8 cellular contexts compared by ENCODE assay signal in genomic region chr16:70476272-70477020, GRCh38. TPM values are rescaled to one million over a fixed set of nuclear protein-coding genes. Genes with fewer than 3 reads are reported as not detected.
DNase-seq lines count a peak whose midpoint lies in the region; ATAC-seq, FAIRE-seq and TF ChIP-seq lines count a peak whose summit lies in the region.

No MANE protein-coding gene starts in this region.

- peaks cover 31% of the 10 kb centered on the region for H3K4me1 Mint-ChIP-seq in activated T-cell treated with anti-CD3 and anti-CD28 coated beads, Interleukin-2, amount 50 U/mL, for 24 hours (ENCODE audit: low read depth)

- no peaks in the 10 kb centered on the region for H3K27me3 Mint-ChIP-seq in activated T-cell treated with anti-CD3 and anti-CD28 coated beads, Interleukin-2, amount 50 U/mL, for 24 hours

- H3K9me3 Mint-ChIP-seq in activated T-cell treated with anti-CD3 and anti-CD28 coated beads, Interleukin-2, amount 50 U/mL, for 24 hours: no peaks in the 10 kb centered on the region

- TF ChIP-seq POLR2A in GM15510 (IDR thresholded peaks at IDR 0.05; ENCODE audit: borderline replicate concordance, extremely low read depth, insufficient read length): peak; percentile 34

- H3K36me3 Mint-ChIP-seq in activated T-cell treated with anti-CD3 and anti-CD28 coated beads, Interleukin-2, amount 50 U/mL, for 24 hours (ENCODE audit: low read depth): peaks cover 56% of the 10 kb centered on the region

- H3K27ac ChIP-seq in upper lobe of right lung: peak overlapping the region; percentile 3

- peak; percentile 52 for DNase-seq in HS-5 (ENCODE audit: low read depth)
- peak; percentile 65 for DNase-seq in activated T-cell treated with anti-CD3 and anti-CD28 coated beads, Interleukin-2, amount 50 U/mL, for 24 hours
- DNase-seq in upper lobe of right lung: no peak
- DNase-seq in CD1c-positive myeloid dendritic cell (ENCODE audit: extremely low spot score): no peak
- no peak for DNase-seq in LoVo (ENCODE audit: low spot score)

- intact Hi-C loops in upper lobe of right lung (cut with DNase I): no loop called here

- no peak overlapping the region for H3K4me3 ChIP-seq in upper lobe of right lung

- H3K27me3 ChIP-seq in upper lobe of right lung: no peaks in the 10 kb centered on the region

- no peak for TF ChIP-seq CTCF in upper lobe of right lung (IDR thresholded peaks at IDR 0.05)

- H3K27ac Mint-ChIP-seq in activated T-cell treated with anti-CD3 and anti-CD28 coated beads, Interleukin-2, amount 50 U/mL, for 24 hours: peak overlapping the region; percentile 93

- peak; percentile 96 for FAIRE-seq in islet of Langerhans (lab: Jason Lieb, UNC)

- H3K4me1 ChIP-seq in upper lobe of right lung: peaks cover 10% of the 10 kb centered on the region

- ATAC-seq in GM21528 (IDR thresholded peaks at IDR 0.05; ENCODE audit: low FRiP score, unreplicated experiment): peak; percentile 81
- no peak for ATAC-seq in upper lobe of right lung

- H3K36me3 ChIP-seq in upper lobe of right lung: peaks cover 56% of the 10 kb centered on the region

- H3K9me3 ChIP-seq in upper lobe of right lung: no peaks in the 10 kb centered on the region

- peak overlapping the region; percentile 59 for H3K4me3 Mint-ChIP-seq in activated T-cell treated with anti-CD3 and anti-CD28 coated beads, Interleukin-2, amount 50 U/mL, for 24 hours

RNA-seq across cellular contexts. Expression of gene FCSK, which starts 22.1 kb away (rescaled TPM):
- total RNA-seq in upper lobe of right lung: 26.0 TPM

RNA-seq across cellular contexts. Expression of gene ST3GAL2, which starts 37.5 kb away (rescaled TPM):
- 30.9 TPM for total RNA-seq in upper lobe of right lung

RNA-seq across cellular contexts. Expression of gene COG4, which starts 46.9 kb away (rescaled TPM):
- total RNA-seq in upper lobe of right lung: 63.0 TPM

RNA-seq across cellular contexts. Expression of gene SF3B3, which starts 47.2 kb away (rescaled TPM):
- total RNA-seq in upper lobe of right lung: 174 TPM

Comparison
In these comparisons a context has a peak if more than half of its experiments do, and no peak if none do; other contexts are left out.
1. DNase-seq: peak in HS-5 (single experiment) and activated T-cell treated with anti-CD3 and anti-CD28 coated beads, Interleukin-2, amount 50 U/mL, for 24 hours (single experiment); none in upper lobe of right lung (single experiment), CD1c-positive myeloid dendritic cell (single experiment) and LoVo (single experiment).